ENCODE assay signal across 10 cellular contexts in genomic region chrX:40952855-40953254, GRCh38.
DNase-seq lines count a peak whose midpoint lies in the region; ATAC-seq and TF ChIP-seq lines count a peak whose summit lies in the region.
"Had no signal": no experiment of that assay in that cellular context is flagged by ENCODE, and none has a peak within 500 bp of the region (broad histone marks: within the 10 kb centered on the region; RNA-seq: fewer than 3 reads in every experiment).

No MANE protein-coding gene starts in this region.

- ATAC-seq in HG02571 (IDR thresholded peaks at IDR 0.05; ENCODE audit: unreplicated experiment) (no peak), GM21576 (IDR thresholded peaks at IDR 0.05; ENCODE audit: unreplicated experiment) (no peak)

- no peak for DNase-seq in breast epithelium (ENCODE audit: low spot score in 2 of 2)
- no peak for DNase-seq in MCF 10A (ENCODE audit: unreplicated experiment)
- DNase-seq in RPMI7951 (ENCODE audit: low read depth) = peak; percentile 57
- peak; percentile 43 for DNase-seq in fibroblast of the aortic adventitia (ENCODE audit: low read depth)
- no peak for DNase-seq in suprapubic skin (ENCODE audit: low spot score in 2 of 2)
- no peak for DNase-seq in amniotic stem cell (lab: John Stamatoyannopoulos, UW)
- DNase-seq: aorta had no signal

- H3K4me1 Mint-ChIP-seq in MCF 10A (ENCODE audit: insufficient read depth, unreplicated experiment) = no peaks in the 10 kb centered on the region

- H3K4me3 ChIP-seq in breast epithelium = peak overlapping the region; percentile 3 to 54 (median 21)
- H3K4me3 ChIP-seq in fibroblast of the aortic adventitia (ENCODE audit: low read depth, low read length) = peak overlapping the region; percentile 37
- peak overlapping the region; percentile 16 for H3K4me3 ChIP-seq in suprapubic skin

- peaks cover 69% of the 10 kb centered on the region for H3K27me3 Mint-ChIP-seq in MCF 10A (ENCODE audit: insufficient read depth, unreplicated experiment)

- H3K27me3 ChIP-seq in breast epithelium = peaks cover 0 to 41% of the 10 kb centered on the region in 2 donors
- no peaks in the 10 kb centered on the region for H3K27me3 ChIP-seq in suprapubic skin

- H3K9me3 Mint-ChIP-seq in MCF 10A (ENCODE audit: unreplicated experiment) = no peaks in the 10 kb centered on the region

- H3K27ac ChIP-seq in breast epithelium (no peak overlapping the region), suprapubic skin (no peak overlapping the region)
- H3K27ac ChIP-seq: KMS-11 had no signal

- H3K4me3 Mint-ChIP-seq in MCF 10A (ENCODE audit: unreplicated experiment) = no peak overlapping the region

- H3K36me3 Mint-ChIP-seq in MCF 10A (ENCODE audit: insufficient read depth, unreplicated experiment) = no peaks in the 10 kb centered on the region

- CTCF ChIA-PET in MCF 10A (lab: Yijun Ruan, JAX) = interaction anchor here (0.5 to 1.1 kb wide), 3 partner anchors 26 to 81 kb away, joined by 3 to 7 read pairs (median 5); no protein-coding TSS in a partner anchor

- H3K36me3 ChIP-seq in breast epithelium (no peaks in the 10 kb centered on the region), suprapubic skin (no peaks in the 10 kb centered on the region)

- H3K27ac Mint-ChIP-seq in MCF 10A (ENCODE audit: low read depth, unreplicated experiment) = no peak overlapping the region

- H3K4me1 ChIP-seq in breast epithelium (no peaks in the 10 kb centered on the region), suprapubic skin (no peaks in the 10 kb centered on the region)

- BruUV-seq in MCF 10A (replicated peaks; lab: Mats Ljungman, UMichigan) = no TSS peak

- no peak for TF ChIP-seq CTCF in breast epithelium (IDR thresholded peaks at IDR 0.05)
- no peak for TF ChIP-seq CTCF in MCF 10A (IDR thresholded peaks at IDR 0.05; ENCODE audit: unreplicated experiment)
- TF ChIP-seq CTCF in fibroblast of the aortic adventitia (IDR thresholded peaks at IDR 0.05; ENCODE audit: insufficient read depth, low read length) = no peak
- TF ChIP-seq CTCF in suprapubic skin (IDR thresholded peaks at IDR 0.05) = no peak

- WGBS in suprapubic skin = 53% methylated on average over 4 of the region's 4 CpGs

- no peak for TF ChIP-seq POLR2A in breast epithelium (IDR thresholded peaks at IDR 0.05)
- no peak for TF ChIP-seq POLR2A in suprapubic skin (IDR thresholded peaks at IDR 0.05)

- intact Hi-C loops in breast epithelium (cut with DNase I; ENCODE audit: low total_unique reads) = no loop called here
- intact Hi-C loops in MCF 10A (cut with micrococcal nuclease) = no loop called here

- POLR2A ChIA-PET in MCF 10A (lab: Yijun Ruan, JAX) = interaction anchor here (0.6 to 1.0 kb wide), 3 partner anchors 12 to 380 kb away, joined by 3 to 4 read pairs (median 3); no protein-coding TSS in a partner anchor

- TF ChIP-seq EP300 in suprapubic skin (IDR thresholded peaks at IDR 0.05) = no peak

- no peaks in the 10 kb centered on the region for H3K9me3 ChIP-seq in breast epithelium
- H3K9me3 ChIP-seq in suprapubic skin = no peaks in the 10 kb centered on the region

Comparison
In these comparisons a context has a peak if more than half of its experiments do, and no peak if none do; other contexts are left out.
1. DNase-seq: peak in RPMI7951 (single experiment) and fibroblast of the aortic adventitia (single experiment); none in breast epithelium (0 of 2), MCF 10A (single experiment), suprapubic skin (0 of 2) and amniotic stem cell (single experiment).
2. Peak in every context shown above with its lines, with median percentiles within 50 percentile points of each other: H3K4me3 ChIP-seq.